Comparison of ENCODE assay signal across 17 cellular contexts in the genomic region with DNA sequence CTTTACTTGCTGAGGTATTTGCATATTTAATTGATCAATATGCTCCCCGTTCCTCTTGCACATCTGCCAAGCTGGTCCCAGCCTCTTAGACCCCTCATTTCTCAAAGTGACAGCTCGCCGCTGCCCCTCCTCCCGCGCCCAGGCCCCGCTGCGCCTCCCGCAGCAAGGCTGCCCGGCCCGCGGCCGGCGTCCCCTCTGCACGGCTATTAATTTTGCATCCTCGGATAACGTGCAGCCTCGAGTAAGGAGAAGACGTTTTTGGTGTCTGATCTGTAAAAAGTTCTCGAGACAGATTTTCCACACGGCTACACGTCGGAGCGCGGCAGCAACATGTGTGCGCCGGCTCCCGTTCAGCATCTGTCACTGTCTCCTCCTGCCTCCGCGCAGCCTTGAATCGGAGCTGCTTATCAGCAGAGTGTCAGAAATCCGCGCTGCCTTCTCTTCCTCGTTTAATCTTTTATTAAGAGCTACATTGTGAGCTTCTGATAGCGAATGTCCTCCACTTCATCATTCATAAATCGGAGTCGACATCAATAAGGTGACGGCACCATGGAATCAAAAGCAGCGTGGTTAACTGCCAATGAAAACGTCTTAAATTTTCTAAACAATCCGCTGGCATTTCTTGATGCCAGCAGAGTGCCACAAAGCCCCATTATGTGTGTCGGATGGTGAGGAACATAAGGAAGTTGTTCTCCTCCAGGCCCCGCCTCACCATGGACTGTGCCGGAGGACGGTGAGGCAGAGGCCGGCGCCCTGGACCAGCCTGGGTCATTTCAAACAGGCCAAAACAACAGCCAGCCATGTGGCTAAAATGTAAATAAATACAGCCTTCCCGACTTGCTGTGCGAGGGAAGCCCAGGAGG.
"Had no signal": no experiment of that assay in that cellular context is flagged by ENCODE, and none has a peak within 500 bp of the region (broad histone marks: within the 10 kb centered on the region; RNA-seq: fewer than 3 reads in every experiment).

No MANE protein-coding gene starts in this region.

- DNase-seq: activated CD4-positive, alpha-beta T cell treated with anti-CD3 and anti-CD28 coated beads, Interleukin-2, amount 50 U/mL, for 48 hours; activated CD4-positive, CD25-positive, alpha-beta regulatory T cell treated with anti-CD3 and anti-CD28 coated beads, Interleukin-2, amount 50 U/mL, for 72 hours; activated gamma-delta T cell treated with Interleukin-2 at 50 U/mL for 16 hours; activated naive CD8-positive, alpha-beta T cell treated with anti-CD3 and anti-CD28 coated beads, Interleukin-2, amount 10 ng/mL, durations not matched to agents 7 days and 5 days; activated T-cell treated with anti-CD3 and anti-CD28 coated beads, Interleukin-2, amount 50 U/mL, for 72 hours; anterior cingulate cortex; islet precursor cell; naive B cell; right lobe of liver; spleen; stimulated activated CD4-positive, alpha-beta T cell treated with anti-CD3 and anti-CD28 coated beads, Interleukin-2, amount 100 ng/mL, for 24 hours; stimulated activated naive B cell treated with anti-CD40 and anti-IgM and Interleukin-4, amounts not matched to agents 10 μg/mL and 1 μg/mL and 100 μg/mL, for 72 hours; T-helper 2 cell; trophoblast cell had no signal

- H3K9me3 Mint-ChIP-seq: activated naive CD8-positive, alpha-beta T cell treated with anti-CD3 and anti-CD28 coated beads, Interleukin-2, amount 10 ng/mL, durations not matched to agents 7 days and 5 days; activated T-cell treated with anti-CD3 and anti-CD28 coated beads, Interleukin-2, amount 50 U/mL, for 72 hours; naive B cell; stimulated activated naive B cell treated with anti-CD40 and anti-IgM and Interleukin-4, amounts not matched to agents 10 μg/mL and 1 μg/mL and 100 μg/mL, for 72 hours had no signal

- H3K27me3 ChIP-seq: heart left ventricle, right lobe of liver had no signal

- H3K4me3 ChIP-seq: breast epithelium, heart left ventricle, right lobe of liver, spleen had no signal

- H3K9me3 ChIP-seq: breast epithelium, heart left ventricle, right lobe of liver, spleen had no signal

- H3K27ac ChIP-seq: breast epithelium, heart left ventricle, right lobe of liver, spleen had no signal

- H3K36me3 ChIP-seq: breast epithelium, heart left ventricle, right lobe of liver, spleen had no signal

- H3K27ac Mint-ChIP-seq: activated naive CD8-positive, alpha-beta T cell treated with anti-CD3 and anti-CD28 coated beads, Interleukin-2, amount 10 ng/mL, durations not matched to agents 7 days and 5 days; activated T-cell treated with anti-CD3 and anti-CD28 coated beads, Interleukin-2, amount 50 U/mL, for 72 hours; naive B cell; progenitor cell of endocrine pancreas; stimulated activated naive B cell treated with anti-CD40 and anti-IgM and Interleukin-4, amounts not matched to agents 10 μg/mL and 1 μg/mL and 100 μg/mL, for 72 hours had no signal

- H3K4me3 Mint-ChIP-seq: activated naive CD8-positive, alpha-beta T cell treated with anti-CD3 and anti-CD28 coated beads, Interleukin-2, amount 10 ng/mL, durations not matched to agents 7 days and 5 days; activated T-cell treated with anti-CD3 and anti-CD28 coated beads, Interleukin-2, amount 50 U/mL, for 72 hours; naive B cell; stimulated activated naive B cell treated with anti-CD40 and anti-IgM and Interleukin-4, amounts not matched to agents 10 μg/mL and 1 μg/mL and 100 μg/mL, for 72 hours had no signal

- H3K4me1 Mint-ChIP-seq: activated naive CD8-positive, alpha-beta T cell treated with anti-CD3 and anti-CD28 coated beads, Interleukin-2, amount 10 ng/mL, durations not matched to agents 7 days and 5 days; naive B cell; stimulated activated naive B cell treated with anti-CD40 and anti-IgM and Interleukin-4, amounts not matched to agents 10 μg/mL and 1 μg/mL and 100 μg/mL, for 72 hours had no signal

- H3K4me1 ChIP-seq: breast epithelium, right lobe of liver, spleen had no signal

- H3K36me3 Mint-ChIP-seq: activated naive CD8-positive, alpha-beta T cell treated with anti-CD3 and anti-CD28 coated beads, Interleukin-2, amount 10 ng/mL, durations not matched to agents 7 days and 5 days; naive B cell; stimulated activated naive B cell treated with anti-CD40 and anti-IgM and Interleukin-4, amounts not matched to agents 10 μg/mL and 1 μg/mL and 100 μg/mL, for 72 hours had no signal
